In the genomic region with DNA sequence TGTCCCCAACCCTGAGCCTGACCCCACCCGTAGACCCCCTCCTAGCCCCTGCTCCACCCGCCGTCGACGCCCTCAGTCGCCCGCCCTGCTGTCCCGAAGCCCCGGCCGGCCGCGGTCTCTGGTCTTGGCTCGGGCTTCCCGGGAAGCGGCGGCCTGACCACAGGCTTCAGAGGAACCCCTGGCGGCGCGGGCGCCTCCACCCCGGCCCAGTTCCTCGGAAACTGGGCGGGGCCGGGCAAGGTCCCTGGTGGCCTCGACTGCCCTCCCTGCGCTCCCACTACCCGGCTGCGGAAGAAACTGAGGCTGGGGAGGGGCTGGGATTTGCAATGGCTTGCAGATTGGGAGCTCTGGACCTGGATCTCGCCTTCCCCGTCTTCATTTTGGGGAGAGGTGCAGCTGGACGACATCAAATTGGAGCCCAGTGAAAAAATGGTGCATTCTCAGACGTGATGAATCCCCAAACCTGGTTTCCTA, we compare ENCODE assay signal across 8 cellular contexts. TPM values are rescaled to one million over a fixed set of nuclear protein-coding genes. Genes with fewer than 3 reads are reported as not detected.
DNase-seq lines count a peak whose midpoint lies in the region; ATAC-seq and TF ChIP-seq lines count a peak whose summit lies in the region.

No MANE protein-coding gene starts in this region.

- peak overlapping the region; percentile 12 for H3K9ac ChIP-seq in parathyroid adenoma

- TF ChIP-seq CTCF in CD4-positive, alpha-beta T cell (IDR thresholded peaks at IDR 0.05), result no peak
- TF ChIP-seq CTCF in parathyroid adenoma (IDR thresholded peaks at IDR 0.05), result no peak

- H3K4me2 ChIP-seq in parathyroid adenoma (ENCODE audit: low read length), result peak overlapping the region; percentile 98

- H3K27ac ChIP-seq in CD4-positive, alpha-beta T cell (ENCODE audit: low read depth, low read length), result peak overlapping the region; percentile 74
- peak overlapping the region; percentile 86 for H3K27ac ChIP-seq in parathyroid adenoma

- peak overlapping the region; percentile 99 for H3K4me3 Mint-ChIP-seq in CD4-positive, alpha-beta T cell
- H3K4me3 Mint-ChIP-seq in activated naive CD4-positive, alpha-beta T cell treated with anti-CD3 and anti-CD28 coated beads, Interleukin-2, amount 10 ng/mL, durations not matched to agents 7 days and 5 days, result peak overlapping the region; percentile 95

- intact Hi-C loops in CD4-positive, alpha-beta T cell (cut with DNase I, micrococcal nuclease), result loop anchor here (1.0 to 10.0 kb wide), 9 partner anchors 41 to 658 kb away; partner anchors contain the start of genes GSPT1 (in 1 of the 2), RMI2 (in 1 of the 2) and TXNDC11 (in 1 of the 2)
- intact Hi-C loops in Right ventricle myocardium inferior (cut with DNase I), result loop anchor here (1.0 to 10.0 kb wide), 3 partner anchors 101 to 512 kb away; partner anchors contain the start of gene NUBP1

- no peaks in the 10 kb centered on the region for H3K27me3 Mint-ChIP-seq in CD4-positive, alpha-beta T cell
- H3K27me3 Mint-ChIP-seq in activated naive CD4-positive, alpha-beta T cell treated with anti-CD3 and anti-CD28 coated beads, Interleukin-2, amount 10 ng/mL, durations not matched to agents 7 days and 5 days, result peaks cover 12% of the 10 kb centered on the region

- CTCF ChIA-PET in CD4-positive, alpha-beta T cell (lab: Charles Lee), result interaction anchor here (0.6 to 5.6 kb wide), 12 partner anchors 23 to 486 kb away, joined by 3 to 50 read pairs (median 6); partner anchors contain the start of gene TXNDC11
- CTCF ChIA-PET in activated naive CD4-positive, alpha-beta T cell treated with anti-CD3 and anti-CD28 coated beads, Interleukin-2, amount 10 ng/mL, durations not matched to agents 7 days and 5 days (lab: Charles Lee), result interaction anchor here (0.7 to 9.6 kb wide), 25 partner anchors 18 to 306 kb away, joined by 3 to 132 read pairs (median 4); no protein-coding TSS in a partner anchor

- H3K4me3 ChIP-seq in MG63, result peak overlapping the region; percentile 80
- peak overlapping the region; percentile 91 for H3K4me3 ChIP-seq in parathyroid adenoma (ENCODE audit: low read depth, low read length)

- peaks cover 3% of the 10 kb centered on the region for H3K4me1 ChIP-seq in parathyroid adenoma

- H3K36me3 Mint-ChIP-seq in CD4-positive, alpha-beta T cell (ENCODE audit: low read depth), result peaks cover 32% of the 10 kb centered on the region
- peaks cover 35% of the 10 kb centered on the region for H3K36me3 Mint-ChIP-seq in activated naive CD4-positive, alpha-beta T cell treated with anti-CD3 and anti-CD28 coated beads, Interleukin-2, amount 10 ng/mL, durations not matched to agents 7 days and 5 days

- no peaks in the 10 kb centered on the region for H3K79me2 ChIP-seq in parathyroid adenoma

- H3K27ac Mint-ChIP-seq in CD4-positive, alpha-beta T cell, result peak overlapping the region; percentile 97
- H3K27ac Mint-ChIP-seq in activated naive CD4-positive, alpha-beta T cell treated with anti-CD3 and anti-CD28 coated beads, Interleukin-2, amount 10 ng/mL, durations not matched to agents 7 days and 5 days, result peak overlapping the region; percentile 94

- no peaks in the 10 kb centered on the region for H3K9me3 Mint-ChIP-seq in CD4-positive, alpha-beta T cell
- H3K9me3 Mint-ChIP-seq in activated naive CD4-positive, alpha-beta T cell treated with anti-CD3 and anti-CD28 coated beads, Interleukin-2, amount 10 ng/mL, durations not matched to agents 7 days and 5 days, result no peaks in the 10 kb centered on the region

- POLR2A ChIA-PET in CD4-positive, alpha-beta T cell (lab: Charles Lee), result interaction anchor here (0.5 to 8.5 kb wide), 39 partner anchors 9 to 540 kb away, joined by 3 to 195 read pairs (median 5); partner anchors contain the start of genes CLEC16A, DEXI, TXNDC11 and ZC3H7A

- DNase-seq in CD4-positive, alpha-beta T cell, result peak in 3 of 10 experiments; percentile 9 to 27 (median 12)
- DNase-seq in MG63 (peak; percentile 71), Right ventricle myocardium inferior (ENCODE audit: missing footprints) (peak; percentile 86), iPS-NIHi11 (ENCODE audit: low spot score) (no peak), SKM-1 treated with dmso at 0.1 percent for 144 hours (lab: John Stamatoyannopoulos, UW; ENCODE audit: unreplicated experiment) (no peak)
- DNase-seq in activated naive CD4-positive, alpha-beta T cell treated with anti-CD3 and anti-CD28 coated beads, Interleukin-2, amount 10 ng/mL, durations not matched to agents 7 days and 5 days, result peak; percentile 54

- peaks cover 55% of the 10 kb centered on the region for H3K4me1 Mint-ChIP-seq in CD4-positive, alpha-beta T cell (ENCODE audit: low read depth)
- peaks cover 55% of the 10 kb centered on the region for H3K4me1 Mint-ChIP-seq in activated naive CD4-positive, alpha-beta T cell treated with anti-CD3 and anti-CD28 coated beads, Interleukin-2, amount 10 ng/mL, durations not matched to agents 7 days and 5 days

- no peaks in the 10 kb centered on the region for H3K27me3 ChIP-seq in CD4-positive, alpha-beta T cell (ENCODE audit: control insufficient read depth, insufficient read depth, low read length)
- no peaks in the 10 kb centered on the region for H3K27me3 ChIP-seq in MG63
- no peaks in the 10 kb centered on the region for H3K27me3 ChIP-seq in parathyroid adenoma (ENCODE audit: control insufficient read depth, insufficient read depth, low read length)

- H3K9me3 ChIP-seq in CD4-positive, alpha-beta T cell (ENCODE audit: control insufficient read depth, low read length), result no peaks in the 10 kb centered on the region
- H3K9me3 ChIP-seq in MG63 (no peaks in the 10 kb centered on the region), parathyroid adenoma (ENCODE audit: control insufficient read depth, low read length) (no peaks in the 10 kb centered on the region)

- ATAC-seq in CD4-positive, alpha-beta T cell (ENCODE audit: poor library complexity), result no peak
- ATAC-seq in Right ventricle myocardium inferior, result peak; percentile 47
- no peak for ATAC-seq in HG03039 (IDR thresholded peaks at IDR 0.05; ENCODE audit: unreplicated experiment)

- H2AFZ ChIP-seq in parathyroid adenoma, result peak overlapping the region; percentile 99

- H3K36me3 ChIP-seq in MG63 (peaks cover 4% of the 10 kb centered on the region), parathyroid adenoma (ENCODE audit: control insufficient read depth, insufficient read depth, low read length) (no peaks in the 10 kb centered on the region)

RNA-seq across cellular contexts. Expression of gene SOCS1, which starts 0.7 kb away (rescaled TPM):
- 10 to 100 TPM; 71.3 to 71.4 TPM for total RNA-seq in CD4-positive, alpha-beta T cell
- 0.16 TPM in 1 of 2 replicates, not detected in the other for total RNA-seq in MG63 (2014; rRNA removed; shearing (Covaris generic); ENCODE audit: low replicate concordance)
- total RNA-seq in Right ventricle myocardium inferior, result 6.0 TPM

RNA-seq across cellular contexts. Expression of gene TNP2, which starts 12.4 kb away (rescaled TPM):
- not detected for total RNA-seq in CD4-positive, alpha-beta T cell
- not detected in 2 replicates for total RNA-seq in MG63 (2014; rRNA removed; shearing (Covaris generic); ENCODE audit: low replicate concordance)
- total RNA-seq in Right ventricle myocardium inferior, result not detected

RNA-seq across cellular contexts. Expression of gene PRM3, which starts 16.7 kb away (rescaled TPM):
- not detected for total RNA-seq in CD4-positive, alpha-beta T cell
- not detected in 2 replicates for total RNA-seq in MG63 (2014; rRNA removed; shearing (Covaris generic); ENCODE audit: low replicate concordance)
- not detected for total RNA-seq in Right ventricle myocardium inferior

RNA-seq across cellular contexts. Expression of gene PRM2, which starts 19.6 kb away (rescaled TPM):
- total RNA-seq in CD4-positive, alpha-beta T cell, result not detected
- total RNA-seq in MG63 (2014; rRNA removed; shearing (Covaris generic); ENCODE audit: low replicate concordance), result not detected in 2 replicates
- total RNA-seq in Right ventricle myocardium inferior, result not detected

RNA-seq across cellular contexts. Expression of gene PRM1, which starts 24.4 kb away (rescaled TPM):
- total RNA-seq in CD4-positive, alpha-beta T cell, result not detected
- not detected in 2 replicates for total RNA-seq in MG63 (2014; rRNA removed; shearing (Covaris generic); ENCODE audit: low replicate concordance)
- not detected for total RNA-seq in Right ventricle myocardium inferior

Comparison
In these comparisons a context has a peak if more than half of its experiments do, and no peak if none do; other contexts are left out.
1. DNase-seq: peak in MG63 (single experiment), activated naive CD4-positive, alpha-beta T cell treated with anti-CD3 and anti-CD28 coated beads, Interleukin-2, amount 10 ng/mL, durations not matched to agents 7 days and 5 days (single experiment) and Right ventricle myocardium inferior (single experiment); none in iPS-NIHi11 (single experiment) and SKM-1 treated with dmso at 0.1 percent for 144 hours (single experiment).
2. RNA of gene SOCS1, which starts 0.7 kb away (total RNA-seq): 71.3 to 71.4 TPM in CD4-positive, alpha-beta T cell; 6.0 TPM in Right ventricle myocardium inferior (single experiment) and 0.16 TPM in MG63; every median in the first group is over 10 times any median in the second.